Comparison of ENCODE assay signal across 18 cellular contexts in the genomic region with DNA sequence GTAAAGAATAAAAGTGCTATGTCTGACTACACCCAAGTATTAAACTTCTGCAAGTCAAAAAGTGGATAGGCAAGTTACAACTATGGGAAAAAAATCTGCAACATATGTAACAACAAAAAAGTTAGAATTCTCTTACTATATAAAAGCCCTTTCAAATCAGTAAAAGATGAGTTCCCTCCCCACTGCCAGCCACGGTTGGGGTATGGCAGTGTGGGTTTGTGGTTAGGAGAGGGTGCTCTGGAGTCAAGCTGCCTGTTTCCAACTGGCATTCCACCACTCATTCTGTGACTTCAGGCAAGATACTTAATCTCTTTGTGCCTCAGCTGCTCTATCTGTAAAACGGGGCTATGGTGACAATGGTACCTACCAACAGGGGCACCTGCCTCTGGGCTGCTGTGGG. TPM values are rescaled to one million over a fixed set of nuclear protein-coding genes. Genes with fewer than 3 reads are reported as not detected.
DNase-seq lines count a peak whose midpoint lies in the region; ATAC-seq and TF ChIP-seq lines count a peak whose summit lies in the region.
"Had no signal": no experiment of that assay in that cellular context is flagged by ENCODE, and none has a peak within 500 bp of the region (broad histone marks: within the 10 kb centered on the region; RNA-seq: fewer than 3 reads in every experiment).

No MANE protein-coding gene starts in this region.

- H3K4me3 ChIP-seq in DND-41 (ENCODE audit: low read depth in 1 of 2, low read length in 2 of 2) (no peak overlapping the region), sigmoid colon (no peak overlapping the region)

- no peak for TF ChIP-seq POLR2A in sigmoid colon (IDR thresholded peaks at IDR 0.05)

- peaks cover 7% of the 10 kb centered on the region for H3K4me1 ChIP-seq in DND-41 (ENCODE audit: insufficient read depth, low read length)
- H3K4me1 ChIP-seq in sigmoid colon = no peaks in the 10 kb centered on the region

- ATAC-seq in DND-41 (ENCODE audit: insufficient read depth, low read depth) = peak; percentile 84
- no peak for ATAC-seq in HG03095 (IDR thresholded peaks at IDR 0.05; ENCODE audit: unreplicated experiment)

- no peak overlapping the region for H3K9ac ChIP-seq in DND-41 (ENCODE audit: low read depth, low read length)

- H3K9me3 ChIP-seq in DND-41 (ENCODE audit: insufficient read depth, low read length, severe bottlenecking) (peaks cover 5% of the 10 kb centered on the region), sigmoid colon (peaks cover 0 to 3% (median 1%) of the 10 kb centered on the region in 4 donors)

- 58 to 62% methylated on average over 2 of the region's 2 CpGs for WGBS in sigmoid colon, 2 donors

- no peak overlapping the region for H3K4me2 ChIP-seq in DND-41 (ENCODE audit: insufficient read depth, low read length)

- TF ChIP-seq CTCF in DND-41 (IDR thresholded peaks at IDR 0.05; ENCODE audit: borderline replicate concordance, extremely low read depth, low read length, poor library complexity, severe bottlenecking) (no peak), sigmoid colon (IDR thresholded peaks at IDR 0.05) (no peak), GM10266 (IDR thresholded peaks at IDR 0.05; ENCODE audit: control insufficient read depth, insufficient read depth, low read depth, missing control alignments) (no peak)

- H3K36me3 ChIP-seq in DND-41 (ENCODE audit: insufficient read depth, low read length) (peaks cover 67% of the 10 kb centered on the region), sigmoid colon (no peaks in the 10 kb centered on the region)

- no peak for TF ChIP-seq EP300 in sigmoid colon (IDR thresholded peaks at IDR 0.05)

- intact Hi-C loops in sigmoid colon (cut with DNase I) = no loop called here

- H3K79me2 ChIP-seq in DND-41 (ENCODE audit: insufficient read depth, low read length) = no peaks in the 10 kb centered on the region

- H4K20me1 ChIP-seq in DND-41 (ENCODE audit: insufficient read depth, low read length) = no peaks in the 10 kb centered on the region

- H3K27ac ChIP-seq in DND-41 (ENCODE audit: low read length) = 0 out of 2 replicates have a peak overlapping the region, but pooled peaks have one; percentile 7
- no peak overlapping the region for H3K27ac ChIP-seq in sigmoid colon

- H2AFZ ChIP-seq in DND-41 (ENCODE audit: low read depth, low read length) = no peak overlapping the region

- DNase-seq in DND-41 (peak; percentile 66), MV-4-11 (lab: John Stamatoyannopoulos, UW) (peak; percentile 5), ecto neural progenitor cell (ENCODE audit: low spot score) (peak; percentile 29), sigmoid colon (peak; percentile 18), AG08395 (ENCODE audit: low spot score) (no peak), GM10266 (ENCODE audit: extremely low spot score) (no peak)
- DNase-seq: ACHN; C1 segment of cervical spinal cord; Calu3; CD4-positive, alpha-beta T cell; DMS 273 treated with DMSO at 0.1 percent for 48 hours; GOT3; H9 had no signal

- H3K27me3 ChIP-seq in DND-41 (ENCODE audit: insufficient read depth, low read length, poor library complexity) (no peaks in the 10 kb centered on the region), sigmoid colon (peaks cover 0 to 13% (median 0%) of the 10 kb centered on the region in 3 donors)

RNA-seq across cellular contexts. Expression of a gene that starts 26.6 kb away (rescaled TPM):
- total RNA-seq in sigmoid colon = not detected
- polyA plus RNA-seq in sigmoid colon = 1 to 10 TPM in 2 of 3 donors, under 1 TPM in 1; 0.69 to 4.9 (median 1.2) TPM
- total RNA-seq: A172, G401, HT1080 had no signal
- polyA plus RNA-seq: IgD-negative memory B cell had no signal

RNA-seq across cellular contexts. Expression of a gene that starts 41.7 kb away (rescaled TPM):
- total RNA-seq in sigmoid colon = 1 to 10 TPM in 1 of 4 donors, under 1 TPM in 1, not detected in 2; 0.54 to 1.1 TPM
- polyA plus RNA-seq in sigmoid colon = 1 to 10 TPM in 1 of 3 donors, under 1 TPM in 2; 0.69 to 1.2 (median 0.77) TPM
- total RNA-seq: A172, Calu3, G401, H9, HT1080 had no signal

Comparison
In these comparisons a context has a peak if more than half of its experiments do, and no peak if none do; other contexts are left out.
1. DNase-seq: peak in DND-41 (single experiment), MV-4-11 (single experiment), ecto neural progenitor cell (single experiment) and sigmoid colon (single experiment); none in AG08395 (single experiment) and GM10266 (single experiment).